8 cellular contexts compared by ENCODE assay signal in genomic region chr7:130896898-130897514, GRCh38.
DNase-seq lines count a peak whose midpoint lies in the region; ATAC-seq and TF ChIP-seq lines count a peak whose summit lies in the region.

No MANE protein-coding gene starts in this region.

- no peak for ATAC-seq in GM19035 (IDR thresholded peaks at IDR 0.05; ENCODE audit: unreplicated experiment)

- H3K4me1 Mint-ChIP-seq in MCF 10A (ENCODE audit: insufficient read depth, unreplicated experiment), result peaks cover 83% of the 10 kb centered on the region

- H3K27ac Mint-ChIP-seq in MCF 10A (ENCODE audit: low read depth, unreplicated experiment), result peak overlapping the region; percentile 76

- TF ChIP-seq CTCF in VCaP (conservative IDR thresholded peaks at IDR 0.05), result peak; percentile 93
- TF ChIP-seq CTCF in MCF 10A (IDR thresholded peaks at IDR 0.05; ENCODE audit: unreplicated experiment), result peak; percentile 63

- intact Hi-C loops in MCF 10A (cut with micrococcal nuclease), result loop anchor here (1.0 to 2.0 kb wide), 4 partner anchors 16 to 143 kb away; no protein-coding TSS in a partner anchor

- DNase-seq in SIG-M5 treated with dmso at 0.1 percent for 504 hours (lab: John Stamatoyannopoulos, UW; ENCODE audit: unreplicated experiment), result peak; percentile 67
- no peak for DNase-seq in SIG-M5 (lab: John Stamatoyannopoulos, UW)
- DNase-seq in MV-4-11 (lab: John Stamatoyannopoulos, UW), result peak; percentile 65
- peak; percentile 74 for DNase-seq in MCF 10A (ENCODE audit: unreplicated experiment)
- DNase-seq in iPS-NIHi11 (ENCODE audit: low spot score), result peak; percentile 81
- DNase-seq in smooth muscle cell of the brain vasculature (ENCODE audit: low read depth, low spot score), result peak; percentile 74

- H3K9me3 Mint-ChIP-seq in MCF 10A (ENCODE audit: unreplicated experiment), result no peaks in the 10 kb centered on the region

- H3K27ac ChIP-seq in VCaP, result peak overlapping the region; percentile 84

- POLR2A ChIA-PET in MCF 10A (lab: Yijun Ruan, JAX), result interaction anchor here (0.7 to 9.3 kb wide), 24 partner anchors 8 to 212 kb away, joined by 3 to 93 read pairs (median 5); no protein-coding TSS in a partner anchor

- no peaks in the 10 kb centered on the region for H3K27me3 Mint-ChIP-seq in MCF 10A (ENCODE audit: insufficient read depth, unreplicated experiment)

- peaks cover 95% of the 10 kb centered on the region for H3K36me3 Mint-ChIP-seq in MCF 10A (ENCODE audit: insufficient read depth, unreplicated experiment)

- CTCF ChIA-PET in MCF 10A (lab: Yijun Ruan, JAX), result interaction anchor here (0.6 to 8.4 kb wide), 52 partner anchors 8 to 811 kb away, joined by 3 to 123 read pairs (median 7); no protein-coding TSS in a partner anchor

- no TSS peak for BruUV-seq in MCF 10A (replicated peaks; lab: Mats Ljungman, UMichigan)

- peak overlapping the region; percentile 35 for H3K4me3 Mint-ChIP-seq in MCF 10A (ENCODE audit: unreplicated experiment)
